8 cellular contexts compared by ENCODE assay signal in the genomic region with DNA sequence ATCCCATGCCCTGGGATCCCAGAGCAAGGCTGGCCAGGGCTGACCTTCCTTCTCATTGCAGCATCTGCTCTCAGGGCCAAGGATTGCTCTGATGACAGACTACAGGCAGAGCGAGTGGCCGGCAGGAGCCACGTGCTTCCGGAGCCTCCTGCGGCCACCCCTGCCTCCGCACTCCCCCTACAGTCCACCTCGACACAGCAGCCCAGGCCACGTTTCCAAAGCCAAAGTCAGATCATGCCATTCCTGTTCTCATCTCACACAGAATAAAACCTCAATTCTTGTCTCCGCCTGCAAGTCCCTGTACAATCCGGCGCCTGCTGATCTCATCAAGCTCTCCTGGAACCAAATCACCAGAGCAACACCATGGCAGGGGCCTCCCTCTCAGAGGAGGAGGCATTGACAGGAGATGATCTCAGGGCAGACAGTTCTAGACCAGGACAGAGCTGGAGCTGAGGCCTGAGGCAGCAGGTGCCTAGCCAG. TPM values are rescaled to one million over a fixed set of nuclear protein-coding genes. Genes with fewer than 3 reads are reported as not detected.
A peak's percentile ranks its signal among the peaks of the same experiment; 100 is the strongest.
DNase-seq lines count a peak whose midpoint lies in the region; TF ChIP-seq lines count a peak whose summit lies in the region.

No MANE protein-coding gene starts in this region.

- H3F3A ChIP-seq in MM.1S (ENCODE audit: insufficient read depth, low read length): peaks cover 13% of the 10 kb centered on the region

- H3K9ac ChIP-seq in MM.1S (ENCODE audit: low read length): peak overlapping the region; percentile 12; the same call in 1 of the 2 replicates

- H3K4me3 Mint-ChIP-seq in activated CD4-positive, alpha-beta memory T cell treated with anti-CD3 and anti-CD28 coated beads for 36 hours: no peak overlapping the region

- no peaks in the 10 kb centered on the region for H3K79me2 ChIP-seq in MM.1S (ENCODE audit: low read length)

- CTCF ChIA-PET in activated CD4-positive, alpha-beta memory T cell treated with anti-CD3 and anti-CD28 coated beads for 36 hours (lab: Charles Lee): no interaction called here

- H3K4me3 ChIP-seq in MM.1S (ENCODE audit: low read length): no peak overlapping the region
- no peak overlapping the region for H3K4me3 ChIP-seq in skeletal muscle cell (ENCODE audit: low read depth, low read length)

- no peaks in the 10 kb centered on the region for H3K27me3 ChIP-seq in MM.1S (replicated peaks; ENCODE audit: insufficient read depth, low read length)

- no peaks in the 10 kb centered on the region for H3K36me3 ChIP-seq in MM.1S (replicated peaks; ENCODE audit: insufficient read depth, low read length)

- intact Hi-C loops in activated CD4-positive, alpha-beta memory T cell treated with anti-CD3 and anti-CD28 coated beads for 36 hours (cut with micrococcal nuclease): no loop called here

- H3K4me1 ChIP-seq in MM.1S (ENCODE audit: low read length): peaks cover 35% of the 10 kb centered on the region

- peak overlapping the region; percentile 29; the same call in 1 of the 2 replicates for H3K4me2 ChIP-seq in MM.1S (ENCODE audit: low read depth, low read length)

- DNase-seq in GM04504 (ENCODE audit: low read depth): peak; percentile 76
- peak; percentile 76 for DNase-seq in H4 (ENCODE audit: low spot score)
- peak; percentile 70 for DNase-seq in MM.1S
- peak; percentile 85 for DNase-seq in astrocyte of the hippocampus (ENCODE audit: low read depth, low spot score)
- peak; percentile 40 for DNase-seq in iPS DF 19.7 (ENCODE audit: low read depth, low spot score)
- peak; percentile 34 for DNase-seq in skeletal muscle cell (ENCODE audit: low read depth)
- DNase-seq in activated CD4-positive, alpha-beta T cell treated with anti-CD3 and anti-CD28 coated beads for 1 hour: no peak
- DNase-seq in activated CD4-positive, alpha-beta memory T cell treated with anti-CD3 and anti-CD28 coated beads for 36 hours: no peak

- peak overlapping the region; percentile 71; the same call in 1 of the 2 replicates for H3K27ac ChIP-seq in MM.1S (ENCODE audit: low read length)

- no peaks in the 10 kb centered on the region for H3K9me2 ChIP-seq in MM.1S (replicated peaks; ENCODE audit: insufficient read depth, low read length)

- peak; percentile 71 for TF ChIP-seq CTCF in MM.1S (IDR thresholded peaks at IDR 0.05; ENCODE audit: low read length)

- no peak overlapping the region for H3K27ac Mint-ChIP-seq in activated CD4-positive, alpha-beta memory T cell treated with anti-CD3 and anti-CD28 coated beads for 36 hours

- no peaks in the 10 kb centered on the region for H3K9me3 ChIP-seq in MM.1S (replicated peaks; ENCODE audit: insufficient read depth, low read length)

- POLR2A ChIA-PET in activated CD4-positive, alpha-beta memory T cell treated with anti-CD3 and anti-CD28 coated beads for 36 hours (lab: Charles Lee): no interaction called here

- H3K9me3 Mint-ChIP-seq in activated CD4-positive, alpha-beta memory T cell treated with anti-CD3 and anti-CD28 coated beads for 36 hours: no peaks in the 10 kb centered on the region

- no peaks in the 10 kb centered on the region for H3K4me1 Mint-ChIP-seq in activated CD4-positive, alpha-beta memory T cell treated with anti-CD3 and anti-CD28 coated beads for 36 hours (ENCODE audit: low read depth)

- no peaks in the 10 kb centered on the region for H4K20me1 ChIP-seq in MM.1S (ENCODE audit: insufficient read depth, low read length)

- H2AFZ ChIP-seq in MM.1S (ENCODE audit: low read length): peak overlapping the region; percentile 77

- no peaks in the 10 kb centered on the region for H3K36me3 Mint-ChIP-seq in activated CD4-positive, alpha-beta memory T cell treated with anti-CD3 and anti-CD28 coated beads for 36 hours

- peaks cover 5% of the 10 kb centered on the region for H3K27me3 Mint-ChIP-seq in activated CD4-positive, alpha-beta memory T cell treated with anti-CD3 and anti-CD28 coated beads for 36 hours

RNA-seq across cellular contexts. Expression of a gene that starts 20.9 kb away (rescaled TPM):
- total RNA-seq in H4 (2014; rRNA removed; shearing (Covaris generic)): not detected in 2 replicates
- total RNA-seq in activated CD4-positive, alpha-beta memory T cell treated with anti-CD3 and anti-CD28 coated beads for 36 hours: not detected

RNA-seq across cellular contexts. Expression of a gene that starts 23.1 kb away (rescaled TPM):
- 76.7 and 97.2 TPM in 2 replicates for total RNA-seq in H4 (2014; rRNA removed; shearing (Covaris generic))
- 10 to 100 TPM; 31.1 to 31.9 TPM for total RNA-seq in activated CD4-positive, alpha-beta memory T cell treated with anti-CD3 and anti-CD28 coated beads for 36 hours

RNA-seq across cellular contexts. Expression of a gene that starts 45.9 kb away (rescaled TPM):
- total RNA-seq in H4 (2014; rRNA removed; shearing (Covaris generic)): 6.5 and 9.4 TPM in 2 replicates
- total RNA-seq in activated CD4-positive, alpha-beta memory T cell treated with anti-CD3 and anti-CD28 coated beads for 36 hours: 10 to 100 TPM; 55.0 to 56.5 TPM

Comparison
In these comparisons a context has a peak if more than half of its experiments do, and no peak if none do; other contexts are left out.
1. DNase-seq: peak in GM04504 (single experiment), H4 (single experiment), MM.1S (single experiment), astrocyte of the hippocampus (single experiment), iPS DF 19.7 (single experiment) and skeletal muscle cell (single experiment); none in activated CD4-positive, alpha-beta T cell treated with anti-CD3 and anti-CD28 coated beads for 1 hour (single experiment) and activated CD4-positive, alpha-beta memory T cell treated with anti-CD3 and anti-CD28 coated beads for 36 hours (single experiment).